In genomic region chr20:58694241-58695083, GRCh38 we compare ENCODE assay signal across 13 cellular contexts. TPM values are rescaled to one million over a fixed set of nuclear protein-coding genes. Genes with fewer than 3 reads are reported as not detected.
DNase-seq lines count a peak whose midpoint lies in the region; ATAC-seq and TF ChIP-seq lines count a peak whose summit lies in the region.
"Had no signal": no experiment of that assay in that cellular context is flagged by ENCODE, and none has a peak within 500 bp of the region (broad histone marks: within the 10 kb centered on the region; RNA-seq: fewer than 3 reads in every experiment).

No MANE protein-coding gene starts in this region.

- no peak overlapping the region for H2AFZ ChIP-seq in PC-3 (ENCODE audit: low read length)

- POLR2A ChIA-PET in PC-3 (lab: Charles Lee; ENCODE audit: unreplicated experiment), result interaction anchor here (0.6 kb wide), 1 partner anchor 1890 kb away, joined by 3 read pairs; no protein-coding TSS in a partner anchor

- no peaks in the 10 kb centered on the region for H3K9me2 ChIP-seq in PC-3 (replicated peaks; ENCODE audit: low read length)

- no peaks in the 10 kb centered on the region for H3K9me3 ChIP-seq in PC-3 (ENCODE audit: low read length)
- no peaks in the 10 kb centered on the region for H3K9me3 ChIP-seq in effector memory CD4-positive, alpha-beta T cell (ENCODE audit: control insufficient read depth, low read length)
- H3K9me3 ChIP-seq: body of pancreas, pancreas, testis had no signal

- H3K27me3 Mint-ChIP-seq in activated naive CD4-positive, alpha-beta T cell treated with anti-CD3 and anti-CD28 coated beads, Interleukin-2, amount 10 ng/mL, durations not matched to agents 7 days and 5 days, result no peaks in the 10 kb centered on the region
- no peaks in the 10 kb centered on the region for H3K27me3 Mint-ChIP-seq in chondrocyte (ENCODE audit: low read depth)

- H3K4me3 ChIP-seq in PC-3 (ENCODE audit: low read length), result peak overlapping the region; percentile 74; the same call in 1 of the 2 replicates
- H3K4me3 ChIP-seq in rectal smooth muscle tissue (ENCODE audit: low read length), result peak overlapping the region; percentile 24
- H3K4me3 ChIP-seq in effector memory CD4-positive, alpha-beta T cell (ENCODE audit: insufficient read depth, low read depth, low read length, poor library complexity, severe bottlenecking), result no peak overlapping the region
- H3K4me3 ChIP-seq: body of pancreas, testis had no signal

- H3K27ac Mint-ChIP-seq in activated naive CD4-positive, alpha-beta T cell treated with anti-CD3 and anti-CD28 coated beads, Interleukin-2, amount 10 ng/mL, durations not matched to agents 7 days and 5 days, result no peak overlapping the region
- no peak overlapping the region for H3K27ac Mint-ChIP-seq in chondrocyte (ENCODE audit: unreplicated experiment)

- ATAC-seq in PC-3, result no peak
- ATAC-seq: body of pancreas, pancreas had no signal

- no peak for TF ChIP-seq CTCF in PC-3 (conservative IDR thresholded peaks at IDR 0.05; ENCODE audit: low read depth, low read length)
- no peak for TF ChIP-seq CTCF in chondrocyte (IDR thresholded peaks at IDR 0.05)

- H3K4me2 ChIP-seq in PC-3 (ENCODE audit: low read length), result peak overlapping the region; percentile 98

- H3K4me1 ChIP-seq in PC-3 (ENCODE audit: insufficient read depth, low read length), result peaks cover 17% of the 10 kb centered on the region
- peaks cover 20% of the 10 kb centered on the region for H3K4me1 ChIP-seq in rectal smooth muscle tissue (ENCODE audit: control insufficient read depth, insufficient read depth, low read length)
- peaks cover 5% of the 10 kb centered on the region for H3K4me1 ChIP-seq in effector memory CD4-positive, alpha-beta T cell (ENCODE audit: control insufficient read depth, insufficient read depth, low read length, poor library complexity, severe bottlenecking)

- no peaks in the 10 kb centered on the region for H3K9me3 Mint-ChIP-seq in activated naive CD4-positive, alpha-beta T cell treated with anti-CD3 and anti-CD28 coated beads, Interleukin-2, amount 10 ng/mL, durations not matched to agents 7 days and 5 days
- no peaks in the 10 kb centered on the region for H3K9me3 Mint-ChIP-seq in chondrocyte (ENCODE audit: low read depth)
- H3K9me3 Mint-ChIP-seq: mesothelial cell of epicardium had no signal

- no peaks in the 10 kb centered on the region for H4K20me1 ChIP-seq in PC-3 (ENCODE audit: low read length)

- peaks cover 17% of the 10 kb centered on the region for H3K79me2 ChIP-seq in PC-3 (ENCODE audit: low read length)

- peaks cover 10% of the 10 kb centered on the region for H3F3A ChIP-seq in PC-3 (ENCODE audit: low read length, unreplicated experiment)

- peaks cover 9% of the 10 kb centered on the region for H3K36me3 Mint-ChIP-seq in activated naive CD4-positive, alpha-beta T cell treated with anti-CD3 and anti-CD28 coated beads, Interleukin-2, amount 10 ng/mL, durations not matched to agents 7 days and 5 days
- H3K36me3 Mint-ChIP-seq in chondrocyte (ENCODE audit: low read depth), result peaks cover 7% of the 10 kb centered on the region

- no peak overlapping the region for H3K27ac ChIP-seq in PC-3 (ENCODE audit: low read length)
- no peak overlapping the region for H3K27ac ChIP-seq in rectal smooth muscle tissue (ENCODE audit: low read depth, low read length)
- H3K27ac ChIP-seq in effector memory CD4-positive, alpha-beta T cell (ENCODE audit: insufficient read depth, low read length, poor library complexity, severe bottlenecking), result no peak overlapping the region

- no TSS peak for BruUV-seq in PC-3 (replicated peaks; lab: Mats Ljungman, UMichigan)

- peaks cover 22% of the 10 kb centered on the region for H3K4me1 Mint-ChIP-seq in activated naive CD4-positive, alpha-beta T cell treated with anti-CD3 and anti-CD28 coated beads, Interleukin-2, amount 10 ng/mL, durations not matched to agents 7 days and 5 days
- H3K4me1 Mint-ChIP-seq in chondrocyte (ENCODE audit: low read depth), result peaks cover 33% of the 10 kb centered on the region

- H3K36me3 ChIP-seq in PC-3 (ENCODE audit: low read depth, low read length) (peaks cover 11% of the 10 kb centered on the region; the same call in 1 of the 2 replicates), rectal smooth muscle tissue (ENCODE audit: control insufficient read depth, insufficient read depth, low read length) (peaks cover 9% of the 10 kb centered on the region)
- H3K36me3 ChIP-seq in effector memory CD4-positive, alpha-beta T cell (ENCODE audit: control insufficient read depth, insufficient read depth, low read length), result peaks cover 17% of the 10 kb centered on the region

- H3K4me3 Mint-ChIP-seq in activated naive CD4-positive, alpha-beta T cell treated with anti-CD3 and anti-CD28 coated beads, Interleukin-2, amount 10 ng/mL, durations not matched to agents 7 days and 5 days, result peak overlapping the region; percentile 74
- peak overlapping the region; percentile 39 for H3K4me3 Mint-ChIP-seq in chondrocyte (ENCODE audit: unreplicated experiment)

- no peaks in the 10 kb centered on the region for H3K27me3 ChIP-seq in PC-3 (ENCODE audit: low read length)
- H3K27me3 ChIP-seq in rectal smooth muscle tissue (ENCODE audit: control insufficient read depth, insufficient read depth, low read length), result no peaks in the 10 kb centered on the region
- no peaks in the 10 kb centered on the region for H3K27me3 ChIP-seq in effector memory CD4-positive, alpha-beta T cell (replicated peaks; ENCODE audit: control insufficient read depth, insufficient read depth, low read length, poor library complexity, severe bottlenecking)
- H3K27me3 ChIP-seq: body of pancreas, pancreas, testis had no signal

- H3K9ac ChIP-seq in PC-3 (ENCODE audit: low read length), result no peak overlapping the region
- H3K9ac ChIP-seq in rectal smooth muscle tissue (ENCODE audit: low read length), result no peak overlapping the region

- intact Hi-C loops in PC-3 (cut with micrococcal nuclease), result no loop called here

- CTCF ChIA-PET in activated naive CD4-positive, alpha-beta T cell treated with anti-CD3 and anti-CD28 coated beads, Interleukin-2, amount 10 ng/mL, durations not matched to agents 7 days and 5 days (lab: Charles Lee), result interaction anchor here (0.9 to 2.5 kb wide), 4 partner anchors 9 to 50 kb away, joined by 3 to 13 read pairs (median 7); partner anchors contain the start of gene STX16
- CTCF ChIA-PET in PC-3 (lab: Charles Lee), result no interaction called here

- no peak for DNase-seq in activated naive CD4-positive, alpha-beta T cell treated with anti-CD3 and anti-CD28 coated beads, Interleukin-2, amount 10 ng/mL, durations not matched to agents 7 days and 5 days
- no peak for DNase-seq in activated naive CD4-positive, alpha-beta T cell treated with Interleukin-2 at 50 U/mL for 16 hours
- no peak for DNase-seq in PC-3
- DNase-seq in chondrocyte (ENCODE audit: low spot score), result peak; percentile 17
- DNase-seq in NCI-H187 (lab: John Stamatoyannopoulos, UW), result no peak
- no peak for DNase-seq in effector memory CD4-positive, alpha-beta T cell
- no peak for DNase-seq in NCI-H748 (lab: John Stamatoyannopoulos, UW; ENCODE audit: unreplicated experiment)
- DNase-seq: DMS79, testis had no signal

RNA-seq across cellular contexts. Expression of gene NPEPL1, which starts 1.9 kb away (rescaled TPM):
- 49.7 and 53.1 TPM in 2 replicates for total RNA-seq in PC-3 (2014; rRNA removed)
- 10.2 to 32.8 TPM (median 31.3 TPM) in 3 replicates for total RNA-seq in chondrocyte

RNA-seq across cellular contexts. Expression of gene STX16, which starts 43.4 kb away (rescaled TPM):
- total RNA-seq in PC-3 (2014; rRNA removed), result 44.2 and 47.1 TPM in 2 replicates
- 44.5 to 58.1 TPM (median 50.4 TPM) in 3 replicates for total RNA-seq in chondrocyte
